14 cellular contexts compared by ENCODE assay signal in the genomic region with DNA sequence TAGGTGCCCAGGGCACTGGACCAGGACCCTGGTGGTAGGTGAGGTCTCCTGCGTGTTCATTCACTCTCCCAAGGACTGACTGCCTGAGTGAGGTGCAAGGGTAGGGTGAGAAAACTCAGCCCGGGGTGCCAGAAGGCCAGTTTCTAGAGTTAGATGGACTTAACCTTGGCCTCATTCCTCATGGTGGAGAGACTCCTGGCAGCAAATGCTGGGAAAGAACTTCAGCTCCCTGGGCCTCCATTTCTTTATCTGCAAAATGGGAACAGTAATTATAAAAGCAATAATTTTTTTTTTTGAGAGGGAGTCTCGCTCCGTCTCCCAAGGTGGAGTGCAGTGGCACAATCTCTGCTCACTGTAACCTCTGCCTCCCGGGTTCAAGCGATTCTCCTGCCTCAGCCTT. TPM values are rescaled to one million over a fixed set of nuclear protein-coding genes. Genes with fewer than 3 reads are reported as not detected.
DNase-seq lines count a peak whose midpoint lies in the region; ATAC-seq, FAIRE-seq and TF ChIP-seq lines count a peak whose summit lies in the region.
"Had no signal": no experiment of that assay in that cellular context is flagged by ENCODE, and none has a peak within 500 bp of the region (broad histone marks: within the 10 kb centered on the region; RNA-seq: fewer than 3 reads in every experiment).

No MANE protein-coding gene starts in this region.

- H3K4me1 ChIP-seq in right cardiac atrium (ENCODE audit: control insufficient read depth, insufficient read depth, low read length) (peaks cover 20% of the 10 kb centered on the region), keratinocyte (ENCODE audit: control insufficient read depth, extremely low read depth, insufficient read depth, low read length) (peaks cover 54% of the 10 kb centered on the region), psoas muscle (peaks cover 17% of the 10 kb centered on the region)

- H3K9ac ChIP-seq in keratinocyte (ENCODE audit: control insufficient read depth, extremely low read depth, insufficient read depth, low read length) = no peak overlapping the region

- peaks cover 16% of the 10 kb centered on the region for H3K4me1 Mint-ChIP-seq in T-helper 17 cell

- peak overlapping the region; percentile 72 for H3K4me3 Mint-ChIP-seq in T-helper 17 cell

- TF ChIP-seq CTCF in keratinocyte (optimal IDR thresholded peaks at IDR 0.05 in 1 of 3, IDR thresholded peaks at IDR 0.05 in 1 of 3, conservative IDR thresholded peaks at IDR 0.05 in 1 of 3; ENCODE audit: extremely low read depth in 1 of 3, insufficient read depth in 2 of 3, low read length in 3 of 3) = no peak
- TF ChIP-seq CTCF in psoas muscle (IDR thresholded peaks at IDR 0.05) = no peak

- H3K36me3 Mint-ChIP-seq in T-helper 17 cell (ENCODE audit: low read depth) = no peaks in the 10 kb centered on the region

- ATAC-seq in right cardiac atrium = no peak
- no peak for ATAC-seq in Right ventricle myocardium inferior
- ATAC-seq in T-helper 17 cell = no peak
- ATAC-seq in sciatic nerve = no peak
- ATAC-seq in psoas muscle = no peak
- no peak for ATAC-seq in HG02973 (IDR thresholded peaks at IDR 0.05; ENCODE audit: unreplicated experiment)
- ATAC-seq: GM12878 had no signal

- H2AFZ ChIP-seq in keratinocyte (ENCODE audit: control insufficient read depth, low read length) = no peak overlapping the region

- no peaks in the 10 kb centered on the region for H3K9me3 ChIP-seq in right cardiac atrium (ENCODE audit: control insufficient read depth, low read length)
- H3K9me3 ChIP-seq in T-helper 17 cell (ENCODE audit: control insufficient read depth, low read length, poor library complexity, severe bottlenecking) = no peaks in the 10 kb centered on the region
- no peaks in the 10 kb centered on the region for H3K9me3 ChIP-seq in keratinocyte (ENCODE audit: control insufficient read depth, low read depth, low read length)
- H3K9me3 ChIP-seq in psoas muscle = no peaks in the 10 kb centered on the region
- H3K9me3 ChIP-seq: ascending aorta, prostate gland had no signal

- peak overlapping the region; percentile 85 for H3K27ac Mint-ChIP-seq in T-helper 17 cell

- 88% methylated on average over 6 of the region's 6 CpGs for WGBS in right cardiac atrium
- 91 to 94% (median 92%) methylated on average over 6 of the region's 6 CpGs for WGBS in psoas muscle, 3 donors

- peaks cover 29% of the 10 kb centered on the region for H3K79me2 ChIP-seq in keratinocyte (ENCODE audit: control insufficient read depth, insufficient read depth, low read length)

- H3K4me3 ChIP-seq in right cardiac atrium (ENCODE audit: low read length) (no peak overlapping the region), keratinocyte (ENCODE audit: control insufficient read depth in 2 of 3, extremely low read depth in 1 of 3, insufficient read depth in 2 of 3, low read depth in 1 of 3, low read length in 3 of 3) (no peak overlapping the region), psoas muscle (no peak overlapping the region)

- no peaks in the 10 kb centered on the region for H4K20me1 ChIP-seq in keratinocyte (ENCODE audit: control insufficient read depth, extremely low read depth, insufficient read depth, low read length)

- no peak for FAIRE-seq in keratinocyte (lab: Jason Lieb, UNC)
- FAIRE-seq: kidney had no signal

- peak in 2 of 3 donors; percentile 33 to 47 for DNase-seq in right cardiac atrium
- DNase-seq in Right ventricle myocardium inferior (ENCODE audit: missing footprints) = no peak
- DNase-seq in T-helper 17 cell = no peak
- no peak for DNase-seq in keratinocyte (ENCODE audit: low read depth, low spot score)
- DNase-seq in sciatic nerve (ENCODE audit: low spot score) = no peak
- DNase-seq in NCI-H1105 treated with DMSO at 0.1 percent for 48 hours (lab: John Stamatoyannopoulos, UW) = no peak
- DNase-seq in psoas muscle = no peak
- DNase-seq: activated CD4-positive, CD25-positive, alpha-beta regulatory T cell; kidney; NCI-H2081 had no signal

- intact Hi-C loops in right cardiac atrium (cut with DNase I) = loop anchor here in 1 of 4 donors (5.0 kb wide), 1 partner anchor 42 kb away; no protein-coding TSS in a partner anchor
- intact Hi-C loops in Right ventricle myocardium inferior (cut with DNase I) = loop anchor here (2.0 kb wide), 1 partner anchor 60 kb away; a partner anchor contains a TSS
- intact Hi-C loops in sciatic nerve (cut with DNase I) = no loop called here
- intact Hi-C loops in psoas muscle (cut with DNase I) = loop anchor here in 1 of 2 donors (5.0 kb wide), 1 partner anchor 47 kb away; a partner anchor contains a TSS

- no peaks in the 10 kb centered on the region for H3K27me3 Mint-ChIP-seq in T-helper 17 cell

- H3K36me3 ChIP-seq in keratinocyte (ENCODE audit: control insufficient read depth in 2 of 2, extremely low read depth in 1 of 2, insufficient read depth in 2 of 2, low read length in 2 of 2) (peaks cover 0 to 4% of the 10 kb centered on the region in 2 experiments), psoas muscle (ENCODE audit: insufficient read depth in 1 of 2, low read depth in 1 of 2) (no peaks in the 10 kb centered on the region)
- H3K36me3 ChIP-seq: ascending aorta, prostate gland had no signal

- H3K27me3 ChIP-seq in right cardiac atrium (ENCODE audit: control insufficient read depth, insufficient read depth) (no peaks in the 10 kb centered on the region), keratinocyte (ENCODE audit: control insufficient read depth, extremely low read depth, insufficient read depth, low read length) (peaks cover 3% of the 10 kb centered on the region), psoas muscle (ENCODE audit: insufficient read depth in 3 of 3, low read length in 2 of 3) (no peaks in the 10 kb centered on the region)
- H3K27me3 ChIP-seq: ascending aorta had no signal

- peak overlapping the region; percentile 96 for H3K4me2 ChIP-seq in keratinocyte (ENCODE audit: control insufficient read depth, extremely low read depth, insufficient read depth, low read depth, low read length)

- dilution Hi-C loops in keratinocyte (cut with MboI; ENCODE audit: extremely low pct_ligation_motif_present, low sequenced_read_pairs) = no loop called here

- H3K27ac ChIP-seq in right cardiac atrium (ENCODE audit: low read length) = no peak overlapping the region
- no peak overlapping the region for H3K27ac ChIP-seq in keratinocyte (ENCODE audit: control insufficient read depth, insufficient read depth, low read length)
- H3K27ac ChIP-seq in psoas muscle = no peak overlapping the region

- no peaks in the 10 kb centered on the region for H3K9me1 ChIP-seq in keratinocyte (ENCODE audit: control insufficient read depth, extremely low read depth, insufficient read depth, low read length)

RNA-seq across cellular contexts. Expression of a gene that starts 47.7 kb away (rescaled TPM):
- 100 to 1,000 TPM in 1 of 4 donors, 10 to 100 TPM in 3; 84.8 to 105 (median 92.5) TPM for total RNA-seq in right cardiac atrium
- 82.1 TPM for polyA plus RNA-seq in right cardiac atrium
- total RNA-seq in Right ventricle myocardium inferior = 90.1 TPM
- total RNA-seq in T-helper 17 cell = 10 to 100 TPM; 14.3 to 18.8 TPM
- polyA plus RNA-seq in keratinocyte = 13.9 to 24.8 TPM (median 22.2 TPM) in 3 replicates
- polyA plus RNA-seq in keratinocyte (2011; ENCODE audit: low read depth) = 13.4 TPM
- 26.8 and 39.1 TPM in 2 replicates for polyA plus RNA-seq in keratinocyte (2011; cell fraction: cytosol; rRNA removed)
- 30.6 and 44.1 TPM in 2 replicates for polyA plus RNA-seq in keratinocyte (2011; cell fraction: nucleus; rRNA removed)
- polyA plus RNA-seq in keratinocyte (2012; ENCODE audit: low replicate concordance) = 15.5 and 38.7 TPM in 2 replicates
- 50.2 to 63.3 TPM (median 53.9 TPM) in 3 replicates for polyA minus RNA-seq in keratinocyte
- 34.1 TPM for polyA minus RNA-seq in keratinocyte (2011; cell fraction: cytosol; rRNA and poly(A)+ RNA removed)
- polyA minus RNA-seq in keratinocyte (2011; cell fraction: nucleus; rRNA and poly(A)+ RNA removed) = 32.4 and 33.1 TPM in 2 replicates
- total RNA-seq in sciatic nerve = 84.0 TPM
- 10 to 100 TPM; 22.1 to 34.6 (median 24.5) TPM for total RNA-seq in psoas muscle
- 10 to 100 TPM; 19.1 to 42.7 (median 24.7) TPM for polyA plus RNA-seq in psoas muscle

RNA-seq across cellular contexts. Expression of a gene that starts 58.4 kb away (rescaled TPM):
- 10 to 100 TPM; 13.5 to 16.4 (median 14.4) TPM for total RNA-seq in right cardiac atrium
- polyA plus RNA-seq in right cardiac atrium = 16.3 TPM
- 14.1 TPM for total RNA-seq in Right ventricle myocardium inferior
- 10 to 100 TPM; 26.2 to 34.8 TPM for total RNA-seq in T-helper 17 cell
- 22.1 to 23.8 TPM (median 22.1 TPM) in 3 replicates for polyA plus RNA-seq in keratinocyte
- polyA plus RNA-seq in keratinocyte (2011; ENCODE audit: low read depth) = 6.3 TPM
- polyA plus RNA-seq in keratinocyte (2011; cell fraction: cytosol; rRNA removed) = 10.5 and 18.7 TPM in 2 replicates
- polyA plus RNA-seq in keratinocyte (2011; cell fraction: nucleus; rRNA removed) = 29.4 and 31.4 TPM in 2 replicates
- polyA plus RNA-seq in keratinocyte (2012; ENCODE audit: low replicate concordance) = 15.8 and 26.6 TPM in 2 replicates
- 7.2 to 17.4 TPM (median 8.1 TPM) in 3 replicates for polyA minus RNA-seq in keratinocyte
- polyA minus RNA-seq in keratinocyte (2011; cell fraction: cytosol; rRNA and poly(A)+ RNA removed) = 16.7 TPM
- polyA minus RNA-seq in keratinocyte (2011; cell fraction: nucleus; rRNA and poly(A)+ RNA removed) = 4.9 and 7.0 TPM in 2 replicates
- total RNA-seq in sciatic nerve = 21.2 TPM
- 10 to 100 TPM; 11.9 to 15.4 (median 12.3) TPM for total RNA-seq in psoas muscle
- polyA plus RNA-seq in psoas muscle = 10 to 100 TPM; 21.0 to 43.4 (median 22.0) TPM

Comparison
In these comparisons a context has a peak if more than half of its experiments do, and no peak if none do; other contexts are left out.
1. DNase-seq: peak in right cardiac atrium (2 of 3); none in Right ventricle myocardium inferior (single experiment), T-helper 17 cell (0 of 3), keratinocyte (single experiment), sciatic nerve (single experiment), NCI-H1105 treated with DMSO at 0.1 percent for 48 hours (single experiment) and psoas muscle (0 of 2).